8 cellular contexts compared by ENCODE assay signal in the genomic region with DNA sequence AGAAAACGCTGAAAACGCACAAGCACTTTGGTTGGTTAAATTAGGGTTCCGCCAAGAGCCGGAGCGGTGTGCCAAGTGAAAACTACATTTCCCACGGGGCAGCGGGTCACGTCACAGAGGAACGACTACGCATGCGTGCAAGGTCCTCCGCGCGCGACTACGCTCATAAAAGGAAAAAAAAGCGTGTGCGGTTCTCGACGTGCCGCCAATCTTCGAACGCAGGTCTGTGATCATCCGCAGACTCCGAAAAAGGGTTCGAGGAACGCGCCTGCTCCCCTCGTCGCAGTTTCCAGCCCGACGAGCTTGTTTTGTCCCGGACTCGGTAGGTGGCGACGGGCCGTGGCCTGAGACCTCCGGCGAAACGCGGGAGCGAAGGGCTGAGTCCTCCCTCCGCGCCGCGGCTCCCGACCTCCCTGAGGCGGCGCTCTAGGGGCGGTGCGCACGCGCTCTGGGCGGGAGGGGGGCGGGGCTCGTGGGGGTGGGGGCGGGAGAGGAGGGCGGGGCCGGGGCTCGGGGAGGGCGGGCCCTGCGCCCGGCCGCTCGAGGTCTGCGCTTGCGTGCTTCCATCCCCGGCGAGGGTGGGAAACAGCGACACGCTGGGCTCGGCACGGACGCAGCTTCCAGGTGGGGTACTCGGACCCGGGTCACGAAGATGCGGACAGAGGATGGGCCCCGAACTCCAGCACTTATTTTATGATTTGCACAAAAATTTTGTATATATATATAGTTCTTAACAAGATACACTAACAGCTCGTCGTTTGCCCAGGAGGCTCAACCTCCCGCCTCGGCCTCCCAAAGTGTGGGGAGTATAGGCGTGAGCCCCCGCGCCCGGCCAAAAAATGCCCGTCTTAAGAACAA. TPM values are rescaled to one million over a fixed set of nuclear protein-coding genes. Genes with fewer than 3 reads are reported as not detected.
DNase-seq lines count a peak whose midpoint lies in the region; ATAC-seq, FAIRE-seq and TF ChIP-seq lines count a peak whose summit lies in the region.

SGF29 (plus strand) TSS at position 145 of the 858 bp plus-strand sequence. CDS start 27,150 bp downstream, outside the sequence.

- H3K27me3 Mint-ChIP-seq in astrocyte (ENCODE audit: low read depth, unreplicated experiment), result no peaks in the 10 kb centered on the region

- H3K27ac Mint-ChIP-seq in astrocyte (ENCODE audit: unreplicated experiment), result peak within 1 kb of the TSS; percentile 85

- H3K4me1 Mint-ChIP-seq in astrocyte (ENCODE audit: low read depth, unreplicated experiment), result no peaks in the 10 kb centered on the region

- H3K27ac ChIP-seq in astrocyte (ENCODE audit: low read depth, low read length), result peak within 1 kb of the TSS; percentile 97

- peak; percentile 76 for ATAC-seq in GM18505 (IDR thresholded peaks at IDR 0.05; ENCODE audit: unreplicated experiment)
- peak; percentile 78 for ATAC-seq in HG02970 (IDR thresholded peaks at IDR 0.05; ENCODE audit: low FRiP score, unreplicated experiment)
- no peak for ATAC-seq in HG03457 (IDR thresholded peaks at IDR 0.05; ENCODE audit: unreplicated experiment)

- no peak for FAIRE-seq in astrocyte (lab: Jason Lieb, UNC)

- H3K27me3 ChIP-seq in astrocyte (ENCODE audit: insufficient read depth, low read length), result no peaks in the 10 kb centered on the region

- H4K20me1 ChIP-seq in astrocyte (ENCODE audit: insufficient read depth, low read length), result no peaks in the 10 kb centered on the region

- H3K9ac ChIP-seq in astrocyte (ENCODE audit: low read length), result peak within 1 kb of the TSS; percentile 96

- H3K36me3 Mint-ChIP-seq in astrocyte (ENCODE audit: low read depth, unreplicated experiment), result peaks cover 5% of the 10 kb centered on the region

- no peaks in the 10 kb centered on the region for H3K36me3 ChIP-seq in astrocyte (ENCODE audit: insufficient read depth, low read length)

- peaks cover 5% of the 10 kb centered on the region for H3K4me1 ChIP-seq in astrocyte (ENCODE audit: insufficient read depth, low read length)

- no peak for TF ChIP-seq CTCF in astrocyte (IDR thresholded peaks at IDR 0.05; ENCODE audit: insufficient read depth, low read depth, low read length)

- no peaks in the 10 kb centered on the region for H3K9me3 Mint-ChIP-seq in astrocyte (ENCODE audit: unreplicated experiment)

- H3K4me3 ChIP-seq in astrocyte (ENCODE audit: insufficient read depth, low read depth, low read length), result peak within 1 kb of the TSS; percentile 90

- DNase-seq in NCI-H2029 treated with DMSO at 0.1 percent for 48 hours (lab: John Stamatoyannopoulos, UW), result peak; percentile 55
- peak; percentile 85 for DNase-seq in T-helper 22 cell (ENCODE audit: low read depth)
- DNase-seq in astrocyte (ENCODE audit: low read depth), result peak; percentile 75
- peak; percentile 93 for DNase-seq in hepatic stellate cell (ENCODE audit: low spot score)
- DNase-seq in retina, result peak; percentile 99

- H3K4me2 ChIP-seq in astrocyte (ENCODE audit: low read length), result peak within 1 kb of the TSS; percentile 96

- TF ChIP-seq POLR2A in GM18505 (IDR thresholded peaks at IDR 0.05; ENCODE audit: borderline replicate concordance, extremely low read depth, insufficient read depth, insufficient read length), result peak; percentile 95

- H2AFZ ChIP-seq in astrocyte (ENCODE audit: low read depth, low read length), result peak within 1 kb of the TSS; percentile 100

- no peaks in the 10 kb centered on the region for H3K9me3 ChIP-seq in astrocyte (ENCODE audit: insufficient read depth, low read depth, low read length)

- peaks cover 8% of the 10 kb centered on the region for H3K79me2 ChIP-seq in astrocyte (ENCODE audit: insufficient read depth, low read length)

- peak within 1 kb of the TSS; percentile 87 for H3K4me3 Mint-ChIP-seq in astrocyte (ENCODE audit: unreplicated experiment)

RNA-seq across cellular contexts. Expression of gene SGF29, which starts in this region (rescaled TPM):
- 10.6 and 12.1 TPM in 2 replicates for total RNA-seq in astrocyte
